Comparison of ENCODE assay signal across 1 cellular context in genomic region chr14:24366664-24367505, GRCh38.
TF ChIP-seq lines count a peak whose summit lies in the region.

No MANE protein-coding gene starts in this region.

TF ChIP-seq in K562, 482 proteins besides CTCF, POLR2A, EP300 and RAD21 (continued from another document and continues in another):
- TF ChIP-seq HMGXB4 (CRISPR knock-in tag; IDR thresholded peaks at IDR 0.05) (no peak), ZNF785 (CRISPR knock-in tag; IDR thresholded peaks at IDR 0.05) (no peak), MYNN (IDR thresholded peaks at IDR 0.05) (no peak), MYNN (CRISPR knock-in tag; IDR thresholded peaks at IDR 0.05) (no peak), CXXC5 (CRISPR knock-in tag; IDR thresholded peaks at IDR 0.05) (peak; percentile 30; the same call in 1 of the 2 replicates), ZBTB7A (IDR thresholded peaks at IDR 0.05; ENCODE audit: borderline replicate concordance, control insufficient read depth, low read depth, low read length) (peak; percentile 60; the same call in 1 of the 2 replicates), TFAP4 (CRISPR knock-in tag; IDR thresholded peaks at IDR 0.05; ENCODE audit: borderline replicate concordance) (peak; percentile 66; the same call in 1 of the 2 replicates), PHF21A (IDR thresholded peaks at IDR 0.05; ENCODE audit: borderline replicate concordance, low read depth) (no peak), ZNF609 (CRISPR knock-in tag; IDR thresholded peaks at IDR 0.05; ENCODE audit: borderline replicate concordance) (no peak), ZBED1 (IDR thresholded peaks at IDR 0.05) (no peak), BRD9 (IDR thresholded peaks at IDR 0.05; ENCODE audit: low read depth, partially characterized antibody) (no peak), ZNF174 (CRISPR knock-in tag; IDR thresholded peaks at IDR 0.05) (no peak), KLF16 (IDR thresholded peaks at IDR 0.05) (no peak), ZNF121 (CRISPR knock-in tag; conservative IDR thresholded peaks at IDR 0.05) (no peak), ZNF165 (CRISPR knock-in tag; IDR thresholded peaks at IDR 0.05; ENCODE audit: borderline replicate concordance) (no peak), HES1 (IDR thresholded peaks at IDR 0.05; ENCODE audit: low read depth) (no peak), ZNF277 (CRISPR knock-in tag; IDR thresholded peaks at IDR 0.05; ENCODE audit: borderline replicate concordance) (no peak), ZNF589 (CRISPR knock-in tag; IDR thresholded peaks at IDR 0.05; ENCODE audit: low read depth) (no peak), TEAD4 (IDR thresholded peaks at IDR 0.05; ENCODE audit: low read length) (no peak), TEAD4 (CRISPR knock-in tag; IDR thresholded peaks at IDR 0.05; ENCODE audit: borderline replicate concordance) (no peak), SMAD4 (CRISPR knock-in tag; conservative IDR thresholded peaks at IDR 0.05) (0 out of 2 replicates have a peak, but pooled peaks have one; percentile 14), ZNF764 (CRISPR knock-in tag; IDR thresholded peaks at IDR 0.05; ENCODE audit: low read depth) (no peak), ZFP91 (CRISPR knock-in tag; IDR thresholded peaks at IDR 0.05) (no peak), RFX1 (IDR thresholded peaks at IDR 0.05) (no peak), FOXA3 (CRISPR knock-in tag; conservative IDR thresholded peaks at IDR 0.05 in 1 of 2, IDR thresholded peaks at IDR 0.05 in 1 of 2) (no peak), ZNF41 (CRISPR knock-in tag; conservative IDR thresholded peaks at IDR 0.05) (no peak), FIP1L1 (IDR thresholded peaks at IDR 0.05; ENCODE audit: low read depth, low read length, poor library complexity, severe bottlenecking) (no peak), STAG1 (CRISPR knock-in tag; IDR thresholded peaks at IDR 0.05; ENCODE audit: borderline replicate concordance) (no peak), RUNX1 (IDR thresholded peaks at IDR 0.05; ENCODE audit: low read depth) (no peak), CHCHD3 (CRISPR knock-in tag; IDR thresholded peaks at IDR 0.05) (no peak), ZNF639 (CRISPR knock-in tag; conservative IDR thresholded peaks at IDR 0.05 in 1 of 2, IDR thresholded peaks at IDR 0.05 in 1 of 2) (no peak), RBFOX2 (IDR thresholded peaks at IDR 0.05; ENCODE audit: low read depth, low read length) (peak; percentile 66), HDAC8 (tag; IDR thresholded peaks at IDR 0.05) (no peak), IFI16 (CRISPR knock-in tag; IDR thresholded peaks at IDR 0.05) (no peak), ZKSCAN8 (CRISPR knock-in tag; IDR thresholded peaks at IDR 0.05) (no peak), ZNF408 (CRISPR knock-in tag; IDR thresholded peaks at IDR 0.05; ENCODE audit: low read depth) (no peak), TCF15 (CRISPR knock-in tag; IDR thresholded peaks at IDR 0.05) (no peak), ZNF224 (CRISPR knock-in tag; IDR thresholded peaks at IDR 0.05) (no peak), GTF2B (IDR thresholded peaks at IDR 0.05; ENCODE audit: extremely low read depth, insufficient read length) (no peak), COPS2 (conservative IDR thresholded peaks at IDR 0.05) (no peak), KHSRP (IDR thresholded peaks at IDR 0.05) (no peak), SNIP1 (IDR thresholded peaks at IDR 0.05; ENCODE audit: low read depth) (no peak), RNF2 (IDR thresholded peaks at IDR 0.05) (no peak), RB1 (IDR thresholded peaks at IDR 0.05; ENCODE audit: low read depth) (0 out of 2 replicates have a peak, but pooled peaks have one; percentile 22), CBX3 (IDR thresholded peaks at IDR 0.05; ENCODE audit: borderline replicate concordance in 1 of 2, low read length in 2 of 2) (no peak), ZNF140 (CRISPR knock-in tag; IDR thresholded peaks at IDR 0.05) (no peak), ETV5 (CRISPR knock-in tag; IDR thresholded peaks at IDR 0.05; ENCODE audit: low read depth) (0 out of 2 replicates have a peak, but pooled peaks have one; percentile 5), NCOA6 (IDR thresholded peaks at IDR 0.05) (no peak), NR0B1 (IDR thresholded peaks at IDR 0.05; ENCODE audit: partially characterized antibody) (no peak), PHF8 (IDR thresholded peaks at IDR 0.05; ENCODE audit: borderline replicate concordance, low read length) (peak; percentile 40; the same call in 1 of the 2 replicates), PTRF (tag; IDR thresholded peaks at IDR 0.05) (no peak), ZNF282 (CRISPR knock-in tag; IDR thresholded peaks at IDR 0.05) (no peak), ELF4 (CRISPR knock-in tag; IDR thresholded peaks at IDR 0.05) (no peak), TARDBP (IDR thresholded peaks at IDR 0.05) (no peak), MNT (conservative IDR thresholded peaks at IDR 0.05) (peak in 1 of 2 experiments; percentile 36; a peak in 1 of 4 replicates)
